In genomic region chr2:182393361-182393760, GRCh38 we compare ENCODE assay signal across 26 cellular contexts. TPM values are rescaled to one million over a fixed set of nuclear protein-coding genes. Genes with fewer than 3 reads are reported as not detected.
"Had no signal": no experiment of that assay in that cellular context is flagged by ENCODE, and none has a peak within 500 bp of the region (broad histone marks: within the 10 kb centered on the region; RNA-seq: fewer than 3 reads in every experiment).

No MANE protein-coding gene starts in this region.

- H3K36me3 ChIP-seq: gastroesophageal sphincter, heart left ventricle, neutrophil, sigmoid colon, stomach, thyroid gland had no signal

- H3K27me3 ChIP-seq: foreskin keratinocyte, gastroesophageal sphincter, heart left ventricle, hepatocyte, neutrophil, sigmoid colon, stomach, thyroid gland had no signal

- H3K9me3 ChIP-seq: gastroesophageal sphincter, mucosa of descending colon, neutrophil, psoas muscle, sigmoid colon, stomach, thyroid gland had no signal

- ATAC-seq: esophagus mucosa; foreskin keratinocyte; gastroesophageal sphincter; heart left ventricle; left lobe of liver; mucosa of descending colon; natural killer cell treated with Interleukin-12 subunit alpha and Interleukin-12 subunit beta and Interleukin-15 and Interleukin-18, amount 100 ng/mL, for 72 hours; psoas muscle; right cardiac atrium; stimulated activated effector memory CD8-positive, alpha-beta T cell treated with anti-CD3 and anti-CD28 coated beads, Interleukin-12 subunit alpha, Interleukin-12 subunit beta, amount 100 ng/mL, for 72 hours had no signal

- H3K4me1 ChIP-seq: foreskin keratinocyte, gastroesophageal sphincter, psoas muscle, stomach had no signal

- DNase-seq: cerebellar nuclear complex; effector CD8-positive, alpha-beta T cell; endodermal cell; foreskin keratinocyte; heart left ventricle; kidney; mucosa of descending colon; naive B cell; psoas muscle; right cardiac atrium; sigmoid colon; stimulated activated CD4-positive, alpha-beta T cell treated with anti-CD3 and anti-CD28 coated beads, Interleukin-2, amount 100 ng/mL, for 24 hours; stimulated activated CD4-positive, alpha-beta T cell treated with anti-CD3 and anti-CD28 coated beads, Interleukin-4, amount 100 ng/mL, for 24 hours; stimulated activated naive CD4-positive, alpha-beta T cell treated with Interleukin-2 at 50 U/mL for 16 hours; stomach; thyroid gland; trophoblast cell had no signal

- H3K4me3 ChIP-seq: gastroesophageal sphincter, heart left ventricle, hepatocyte, lung, mucosa of descending colon, psoas muscle, sigmoid colon, stomach, thyroid gland had no signal

- H3K27ac ChIP-seq: epithelial cell of prostate, foreskin keratinocyte, gastroesophageal sphincter, heart left ventricle, hepatocyte, neutrophil, psoas muscle, sigmoid colon, stomach, thyroid gland had no signal

RNA-seq across cellular contexts. Expression of gene PDE1A, which starts 33.5 kb away (rescaled TPM):
- total RNA-seq: natural killer cell treated with Interleukin-12 subunit alpha and Interleukin-12 subunit beta and Interleukin-15 and Interleukin-18, amount 100 ng/mL, for 72 hours had no signal
